ENCODE assay signal across 9 cellular contexts in genomic region chr6:73268896-73269295, GRCh38. TPM values are rescaled to one million over a fixed set of nuclear protein-coding genes. Genes with fewer than 3 reads are reported as not detected.
"Had no signal": no experiment of that assay in that cellular context is flagged by ENCODE, and none has a peak within 500 bp of the region (broad histone marks: within the 10 kb centered on the region; RNA-seq: fewer than 3 reads in every experiment).

No MANE protein-coding gene starts in this region.

RNA-seq across cellular contexts. Expression of gene KHDC1L, which starts 43.6 kb away (rescaled TPM):
- total RNA-seq: activated B cell treated with CpG ODN at 0.5 μM for 24 hours; activated CD4-positive, alpha-beta memory T cell treated with anti-CD3 and anti-CD28 coated beads for 36 hours; activated CD4-positive, alpha-beta T cell treated with anti-CD3 and anti-CD28 coated beads for 36 hours; activated CD4-positive, alpha-beta T cell treated with anti-CD3 and anti-CD28 coated beads, Interleukin-2, amount 10 ng/mL, durations not matched to agents 24 days and 14 days; activated CD8-positive, alpha-beta T cell treated with anti-CD3 and anti-CD28 coated beads for 36 hours; activated CD8-positive, alpha-beta T cell treated with anti-CD3 and anti-CD28 coated beads, Interleukin-2, amount 10 ng/mL, durations not matched to agents 7 days and 5 days; T-helper 1 cell treated with Interleukin-12 subunit alpha and Interleukin-12 subunit beta and Interleukin-4 antibody, amounts not matched to agents 30 ng/mL and 1 ng/mL, for 36 hours; T-helper 17 cell; T-helper 2 cell treated with Interferon-gamma antibody and Interleukin-4, amounts not matched to agents 100 ng/mL and 5 ng/mL, for 36 hours had no signal
